Comparison of ENCODE assay signal across 11 cellular contexts in genomic region chr14:91258021-91258618, GRCh38. TPM values are rescaled to one million over a fixed set of nuclear protein-coding genes. Genes with fewer than 3 reads are reported as not detected.
DNase-seq lines count a peak whose midpoint lies in the region; ATAC-seq and TF ChIP-seq lines count a peak whose summit lies in the region.
"Had no signal": no experiment of that assay in that cellular context is flagged by ENCODE, and none has a peak within 500 bp of the region (broad histone marks: within the 10 kb centered on the region; RNA-seq: fewer than 3 reads in every experiment).

No MANE protein-coding gene starts in this region.

- intact Hi-C loops in dorsolateral prefrontal cortex (cut with DNase I): no loop called here
- intact Hi-C loops in Caco-2 (cut with micrococcal nuclease; ENCODE audit: unreplicated experiment): no loop called here

- peaks cover 4 to 14% of the 10 kb centered on the region in 2 donors for H3K4me1 ChIP-seq in mucosa of rectum (ENCODE audit: control insufficient read depth in 2 of 2, insufficient read depth in 2 of 2, low read length in 2 of 2)
- H3K4me1 ChIP-seq in Caco-2: peaks cover 5% of the 10 kb centered on the region

- POLR2A ChIA-PET in Caco-2 (lab: Charles Lee): no interaction called here

- H3K36me3 Mint-ChIP-seq in Caco-2 (ENCODE audit: insufficient read depth, unreplicated experiment): no peaks in the 10 kb centered on the region

- no peak overlapping the region for H3K9ac ChIP-seq in mucosa of rectum (ENCODE audit: low read depth in 1 of 2, low read length in 2 of 2)

- no peaks in the 10 kb centered on the region for H3K9me3 Mint-ChIP-seq in Caco-2 (ENCODE audit: unreplicated experiment)

- peak overlapping the region; percentile 87 for H3K27ac ChIP-seq in KOPT-K1 (ENCODE audit: low read depth, low read length, poor library complexity, severe bottlenecking)
- H3K27ac ChIP-seq in dorsolateral prefrontal cortex: peak overlapping the region in 34 of 59 donors; percentile 1 to 89 (median 36)
- peak overlapping the region; percentile 5 to 14 for H3K27ac ChIP-seq in mucosa of rectum (ENCODE audit: low read depth in 2 of 2, low read length in 2 of 2)
- H3K27ac ChIP-seq: vagina had no signal

- no peak overlapping the region for H3K27ac Mint-ChIP-seq in Caco-2 (ENCODE audit: unreplicated experiment)

- H3K4me3 ChIP-seq in dorsolateral prefrontal cortex (no peak overlapping the region), mucosa of rectum (ENCODE audit: low read length in 2 of 2) (no peak overlapping the region), Caco-2 (ENCODE audit: low read depth, low read length) (no peak overlapping the region)
- H3K4me3 ChIP-seq: vagina had no signal

- no TSS peak for BruUV-seq in Caco-2 (replicated peaks; lab: Mats Ljungman, UMichigan)

- H3K4me3 Mint-ChIP-seq in Caco-2 (ENCODE audit: unreplicated experiment): no peak overlapping the region

- no peaks in the 10 kb centered on the region for H3K9me3 ChIP-seq in KOPT-K1 (ENCODE audit: insufficient read depth, low read length, poor library complexity, severe bottlenecking)
- no peaks in the 10 kb centered on the region for H3K9me3 ChIP-seq in mucosa of rectum (ENCODE audit: control insufficient read depth in 2 of 2, low read length in 2 of 2)
- no peaks in the 10 kb centered on the region for H3K9me3 ChIP-seq in Caco-2
- H3K9me3 ChIP-seq: vagina had no signal

- no peak for ATAC-seq in HG03097 (IDR thresholded peaks at IDR 0.05; ENCODE audit: low FRiP score, unreplicated experiment)

- H3K27me3 ChIP-seq in dorsolateral prefrontal cortex: peaks cover 0 to 2% (median 0%) of the 10 kb centered on the region in 45 donors
- peaks cover 0 to 3% of the 10 kb centered on the region in 2 donors for H3K27me3 ChIP-seq in mucosa of rectum (ENCODE audit: control insufficient read depth in 2 of 2, insufficient read depth in 2 of 2, low read length in 2 of 2)
- H3K27me3 ChIP-seq in Caco-2 (replicated peaks; ENCODE audit: control insufficient read depth, insufficient read depth, low read length): no peaks in the 10 kb centered on the region
- H3K27me3 ChIP-seq: vagina had no signal

- no peaks in the 10 kb centered on the region for H3K27me3 Mint-ChIP-seq in Caco-2 (ENCODE audit: insufficient read depth, unreplicated experiment)

- CTCF ChIA-PET in Caco-2 (lab: Charles Lee): no interaction called here

- H3K36me3 ChIP-seq in KOPT-K1 (ENCODE audit: insufficient read depth, low read length) (no peaks in the 10 kb centered on the region), mucosa of rectum (ENCODE audit: control insufficient read depth in 2 of 2, insufficient read depth in 2 of 2, low read length in 2 of 2) (no peaks in the 10 kb centered on the region), Caco-2 (ENCODE audit: control insufficient read depth, insufficient read depth, low read length) (no peaks in the 10 kb centered on the region)
- H3K36me3 ChIP-seq: vagina had no signal

- no peaks in the 10 kb centered on the region for H3K4me1 Mint-ChIP-seq in Caco-2 (ENCODE audit: low read depth, unreplicated experiment)

- TF ChIP-seq CTCF in dorsolateral prefrontal cortex (IDR thresholded peaks at IDR 0.05 in 54 of 56, conservative IDR thresholded peaks at IDR 0.05 in 2 of 56; ENCODE audit: low read depth in 1 of 56, partially characterized antibody in 56 of 56) (no peak), Caco-2 (IDR thresholded peaks at IDR 0.05; ENCODE audit: insufficient read depth in 1 of 2, low read depth in 1 of 2, low read length in 1 of 2, severe bottlenecking in 1 of 2, unreplicated experiment in 1 of 2) (no peak)

- DNase-seq in AG08395 (ENCODE audit: low spot score) (peak; percentile 78), dorsolateral prefrontal cortex (no peak), epidermal melanocyte (ENCODE audit: insufficient read length, low spot score) (no peak), cerebellar nuclear complex (lab: John Stamatoyannopoulos, UW) (no peak), Caco-2 (no peak)
- DNase-seq: hippocampal formation, NCI-H1092 treated with DMSO at 0.1 percent for 48 hours had no signal

RNA-seq across cellular contexts. Expression of gene GPR68, which starts 13.6 kb away (rescaled TPM):
- total RNA-seq in dorsolateral prefrontal cortex (10 to 100 TPM in 3 of 120 experiments, 1 to 10 TPM in 115, under 1 TPM in 2; 0.81 to 14.7 (median 3.2) TPM), Caco-2 (2022) (0.14 TPM in 2 replicates)

Comparison
In these comparisons a context has a peak if more than half of its experiments do, and no peak if none do; other contexts are left out.
1. H3K27ac ChIP-seq: peak in every context shown above with its lines; median percentile 87 in KOPT-K1; 36 in dorsolateral prefrontal cortex; 10 in mucosa of rectum.